ENCODE assay signal across 8 cellular contexts in the genomic region with DNA sequence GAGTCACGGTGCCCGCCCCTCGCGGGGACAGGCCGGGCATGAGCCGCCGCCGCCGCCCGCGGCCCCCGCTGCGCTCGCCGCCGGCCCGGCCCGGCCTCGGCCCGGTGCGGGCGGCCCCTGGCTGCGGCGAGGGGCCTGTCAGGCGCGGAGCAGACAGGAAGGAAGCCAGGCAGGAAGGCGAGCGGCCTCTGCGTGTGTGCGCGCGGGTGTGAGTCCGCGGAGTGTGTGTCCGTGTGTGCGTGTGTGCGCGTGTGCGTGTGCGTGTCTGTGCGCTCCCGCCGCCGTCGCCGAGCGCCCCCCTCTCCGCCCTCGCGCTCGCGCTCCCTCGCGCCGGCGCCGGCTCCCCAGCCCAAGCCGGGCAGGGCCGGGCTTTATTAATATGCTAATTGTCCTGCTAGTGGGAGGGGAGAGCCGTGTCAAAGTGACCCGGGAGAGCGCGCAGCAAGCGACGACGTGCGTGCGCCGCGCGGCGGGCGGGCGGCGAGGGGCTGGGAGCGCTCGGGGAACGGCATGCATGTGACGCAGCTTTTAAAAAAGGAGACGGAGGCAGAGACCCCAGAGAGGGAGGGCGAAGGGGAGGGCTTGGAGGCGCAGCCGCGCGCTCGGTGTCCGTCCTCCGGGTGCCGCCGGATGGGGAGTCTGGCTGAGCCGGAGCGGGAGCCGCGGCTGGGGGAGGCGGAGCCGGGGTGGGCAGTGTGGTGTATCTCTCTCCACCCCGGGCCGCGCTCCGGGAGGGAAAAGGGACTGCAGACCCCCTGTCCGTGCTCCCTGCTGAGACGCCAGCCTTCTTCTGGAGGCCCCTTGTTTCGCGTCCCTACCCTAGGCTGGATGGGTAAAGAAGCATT. TPM values are rescaled to one million over a fixed set of nuclear protein-coding genes. Genes with fewer than 3 reads are reported as not detected.
A peak's percentile ranks its signal among the peaks of the same experiment; 100 is the strongest.
DNase-seq lines count a peak whose midpoint lies in the region; ATAC-seq and TF ChIP-seq lines count a peak whose summit lies in the region.

Gene LDB1, minus strand, starts transcription at position 227 of the 845 bp plus-strand sequence. CDS start 258 bp downstream, outside the sequence.

- H3K27me3 ChIP-seq in kidney epithelial cell (ENCODE audit: control insufficient read depth, insufficient read depth, low read length) = no peaks in the 10 kb centered on the region

- H3K4me3 ChIP-seq in choroid plexus epithelial cell (ENCODE audit: low read depth, low read length) (peak within 1 kb of the TSS; percentile 96), kidney epithelial cell (ENCODE audit: low read depth, low read length) (peak within 1 kb of the TSS; percentile 90)

- TF ChIP-seq POLR2A in GM18505 (IDR thresholded peaks at IDR 0.05; ENCODE audit: borderline replicate concordance, extremely low read depth, insufficient read depth, insufficient read length) = peak; percentile 74

- no peaks in the 10 kb centered on the region for H3K36me3 ChIP-seq in kidney epithelial cell (ENCODE audit: control insufficient read depth, insufficient read depth, low read length)

- TF ChIP-seq CTCF in choroid plexus epithelial cell (conservative IDR thresholded peaks at IDR 0.05; ENCODE audit: low read depth, low read length) (no peak), kidney epithelial cell (IDR thresholded peaks at IDR 0.05; ENCODE audit: insufficient read depth, low read length, poor library complexity, severe bottlenecking) (no peak)

- ATAC-seq in GM18505 (IDR thresholded peaks at IDR 0.05; ENCODE audit: unreplicated experiment) (peak; percentile 62), HG03039 (IDR thresholded peaks at IDR 0.05; ENCODE audit: unreplicated experiment) (peak; percentile 55)

- DNase-seq in 8988T (peak; percentile 74), NCI-H446 (lab: John Stamatoyannopoulos, UW) (peak; percentile 9 to 73), choroid plexus epithelial cell (ENCODE audit: low read depth) (peak; percentile 91), kidney epithelial cell (ENCODE audit: low read depth) (no peak)
- DNase-seq in activated CD4-positive, alpha-beta T cell treated with anti-CD3 and anti-CD28 coated beads for 24 hours (ENCODE audit: low read depth in 2 of 2) = peak; percentile 45 to 47
- DNase-seq in stimulated activated CD4-positive, alpha-beta T cell treated with anti-CD3 and anti-CD28 coated beads, Interleukin-15, amount 100 ng/mL, for 1 hour (ENCODE audit: low read depth in 1 of 2, low spot score in 1 of 2) = peak; percentile 41

RNA-seq across cellular contexts. Expression of gene LDB1, which starts in this region (rescaled TPM):
- total RNA-seq in kidney epithelial cell = 46.8 and 56.0 TPM in 2 replicates
